ENCODE assay signal across 1 cellular context in the genomic region with DNA sequence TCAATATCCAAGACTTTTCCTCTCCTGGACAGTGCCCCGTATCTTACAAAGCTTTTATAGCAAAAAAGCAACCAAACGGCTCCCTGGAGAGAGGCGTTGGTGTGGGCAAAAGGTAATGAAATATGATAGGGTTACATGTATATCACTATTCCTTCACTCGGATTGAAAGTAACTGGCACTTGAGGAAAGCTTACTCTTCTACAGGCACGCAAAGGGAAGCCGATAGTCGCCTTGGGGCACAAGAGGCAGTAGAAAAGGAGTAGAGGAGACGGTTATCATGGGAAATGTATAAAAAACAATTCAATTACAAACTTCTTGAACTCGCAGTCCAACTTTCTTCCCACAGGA.
A peak's percentile ranks its signal among the peaks of the same experiment; 100 is the strongest.
TF ChIP-seq lines count a peak whose summit lies in the region.

No MANE protein-coding gene starts in this region.

TF ChIP-seq in HepG2, 621 proteins besides CTCF, POLR2A, EP300 and RAD21:
- TF ChIP-seq, protein P1, sequence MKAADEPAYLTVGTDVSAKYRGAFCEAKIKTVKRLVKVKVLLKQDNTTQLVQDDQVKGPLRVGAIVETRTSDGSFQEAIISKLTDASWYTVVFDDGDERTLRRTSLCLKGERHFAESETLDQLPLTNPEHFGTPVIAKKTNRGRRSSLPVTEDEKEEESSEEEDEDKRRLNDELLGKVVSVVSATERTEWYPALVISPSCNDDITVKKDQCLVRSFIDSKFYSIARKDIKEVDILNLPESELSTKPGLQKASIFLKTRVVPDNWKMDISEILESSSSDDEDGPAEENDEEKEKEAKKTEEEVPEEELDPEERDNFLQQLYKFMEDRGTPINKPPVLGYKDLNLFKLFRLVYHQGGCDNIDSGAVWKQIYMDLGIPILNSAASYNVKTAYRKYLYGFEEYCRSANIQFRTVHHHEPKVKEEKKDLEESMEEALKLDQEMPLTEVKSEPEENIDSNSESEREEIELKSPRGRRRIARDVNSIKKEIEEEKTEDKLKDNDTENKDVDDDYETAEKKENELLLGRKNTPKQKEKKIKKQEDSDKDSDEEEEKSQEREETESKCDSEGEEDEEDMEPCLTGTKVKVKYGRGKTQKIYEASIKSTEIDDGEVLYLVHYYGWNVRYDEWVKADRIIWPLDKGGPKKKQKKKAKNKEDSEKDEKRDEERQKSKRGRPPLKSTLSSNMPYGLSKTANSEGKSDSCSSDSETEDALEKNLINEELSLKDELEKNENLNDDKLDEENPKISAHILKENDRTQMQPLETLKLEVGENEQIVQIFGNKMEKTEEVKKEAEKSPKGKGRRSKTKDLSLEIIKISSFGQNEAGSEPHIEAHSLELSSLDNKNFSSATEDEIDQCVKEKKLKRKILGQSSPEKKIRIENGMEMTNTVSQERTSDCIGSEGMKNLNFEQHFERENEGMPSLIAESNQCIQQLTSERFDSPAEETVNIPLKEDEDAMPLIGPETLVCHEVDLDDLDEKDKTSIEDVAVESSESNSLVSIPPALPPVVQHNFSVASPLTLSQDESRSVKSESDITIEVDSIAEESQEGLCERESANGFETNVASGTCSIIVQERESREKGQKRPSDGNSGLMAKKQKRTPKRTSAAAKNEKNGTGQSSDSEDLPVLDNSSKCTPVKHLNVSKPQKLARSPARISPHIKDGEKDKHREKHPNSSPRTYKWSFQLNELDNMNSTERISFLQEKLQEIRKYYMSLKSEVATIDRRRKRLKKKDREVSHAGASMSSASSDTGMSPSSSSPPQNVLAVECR (CRISPR knock-in tag; IDR thresholded peaks at IDR 0.05; ENCODE audit: borderline replicate concordance) = peak; percentile 19; the same call in 1 of the 2 replicates
- TF ChIP-seq SPEN (CRISPR knock-in tag; IDR thresholded peaks at IDR 0.05; ENCODE audit: low read depth) = no peak
